1 cellular context compared by ENCODE assay signal in genomic region chr11:102807921-102808320, GRCh38.
TF ChIP-seq lines count a peak whose summit lies in the region.

No MANE protein-coding gene starts in this region.

TF ChIP-seq in GM12878, 131 proteins besides CTCF, POLR2A, EP300 and RAD21 (continued from another document):
- TF ChIP-seq BRCA1 (IDR thresholded peaks at IDR 0.05; ENCODE audit: low read depth, low read length): no peak
- TF ChIP-seq CEBPZ (IDR thresholded peaks at IDR 0.05; ENCODE audit: low read depth, low read length): no peak
- TF ChIP-seq, protein P1, sequence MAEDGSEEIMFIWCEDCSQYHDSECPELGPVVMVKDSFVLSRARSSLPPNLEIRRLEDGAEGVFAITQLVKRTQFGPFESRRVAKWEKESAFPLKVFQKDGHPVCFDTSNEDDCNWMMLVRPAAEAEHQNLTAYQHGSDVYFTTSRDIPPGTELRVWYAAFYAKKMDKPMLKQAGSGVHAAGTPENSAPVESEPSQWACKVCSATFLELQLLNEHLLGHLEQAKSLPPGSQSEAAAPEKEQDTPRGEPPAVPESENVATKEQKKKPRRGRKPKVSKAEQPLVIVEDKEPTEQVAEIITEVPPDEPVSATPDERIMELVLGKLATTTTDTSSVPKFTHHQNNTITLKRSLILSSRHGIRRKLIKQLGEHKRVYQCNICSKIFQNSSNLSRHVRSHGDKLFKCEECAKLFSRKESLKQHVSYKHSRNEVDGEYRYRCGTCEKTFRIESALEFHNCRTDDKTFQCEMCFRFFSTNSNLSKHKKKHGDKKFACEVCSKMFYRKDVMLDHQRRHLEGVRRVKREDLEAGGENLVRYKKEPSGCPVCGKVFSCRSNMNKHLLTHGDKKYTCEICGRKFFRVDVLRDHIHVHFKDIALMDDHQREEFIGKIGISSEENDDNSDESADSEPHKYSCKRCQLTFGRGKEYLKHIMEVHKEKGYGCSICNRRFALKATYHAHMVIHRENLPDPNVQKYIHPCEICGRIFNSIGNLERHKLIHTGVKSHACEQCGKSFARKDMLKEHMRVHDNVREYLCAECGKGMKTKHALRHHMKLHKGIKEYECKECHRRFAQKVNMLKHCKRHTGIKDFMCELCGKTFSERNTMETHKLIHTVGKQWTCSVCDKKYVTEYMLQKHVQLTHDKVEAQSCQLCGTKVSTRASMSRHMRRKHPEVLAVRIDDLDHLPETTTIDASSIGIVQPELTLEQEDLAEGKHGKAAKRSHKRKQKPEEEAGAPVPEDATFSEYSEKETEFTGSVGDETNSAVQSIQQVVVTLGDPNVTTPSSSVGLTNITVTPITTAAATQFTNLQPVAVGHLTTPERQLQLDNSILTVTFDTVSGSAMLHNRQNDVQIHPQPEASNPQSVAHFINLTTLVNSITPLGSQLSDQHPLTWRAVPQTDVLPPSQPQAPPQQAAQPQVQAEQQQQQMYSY (CRISPR knock-in tag; IDR thresholded peaks at IDR 0.05): no peak
- TF ChIP-seq, protein P2, sequence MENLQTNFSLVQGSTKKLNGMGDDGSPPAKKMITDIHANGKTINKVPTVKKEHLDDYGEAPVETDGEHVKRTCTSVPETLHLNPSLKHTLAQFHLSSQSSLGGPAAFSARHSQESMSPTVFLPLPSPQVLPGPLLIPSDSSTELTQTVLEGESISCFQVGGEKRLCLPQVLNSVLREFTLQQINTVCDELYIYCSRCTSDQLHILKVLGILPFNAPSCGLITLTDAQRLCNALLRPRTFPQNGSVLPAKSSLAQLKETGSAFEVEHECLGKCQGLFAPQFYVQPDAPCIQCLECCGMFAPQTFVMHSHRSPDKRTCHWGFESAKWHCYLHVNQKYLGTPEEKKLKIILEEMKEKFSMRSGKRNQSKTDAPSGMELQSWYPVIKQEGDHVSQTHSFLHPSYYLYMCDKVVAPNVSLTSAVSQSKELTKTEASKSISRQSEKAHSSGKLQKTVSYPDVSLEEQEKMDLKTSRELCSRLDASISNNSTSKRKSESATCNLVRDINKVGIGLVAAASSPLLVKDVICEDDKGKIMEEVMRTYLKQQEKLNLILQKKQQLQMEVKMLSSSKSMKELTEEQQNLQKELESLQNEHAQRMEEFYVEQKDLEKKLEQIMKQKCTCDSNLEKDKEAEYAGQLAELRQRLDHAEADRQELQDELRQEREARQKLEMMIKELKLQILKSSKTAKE (IDR thresholded peaks at IDR 0.05; ENCODE audit: low read depth, poor library complexity, severe bottlenecking): no peak
- TF ChIP-seq ZSCAN29 (IDR thresholded peaks at IDR 0.05): no peak
- TF ChIP-seq PKNOX1 (IDR thresholded peaks at IDR 0.05): no peak
- no peak for TF ChIP-seq RBBP5 (conservative IDR thresholded peaks at IDR 0.05)
- TF ChIP-seq ZBTB40 (IDR thresholded peaks at IDR 0.05; ENCODE audit: borderline replicate concordance): no peak
- no peak for TF ChIP-seq HCFC1 (IDR thresholded peaks at IDR 0.05; ENCODE audit: low read length)
- TF ChIP-seq KDM1A (IDR thresholded peaks at IDR 0.05; ENCODE audit: borderline replicate concordance): no peak
- TF ChIP-seq, protein P3, sequence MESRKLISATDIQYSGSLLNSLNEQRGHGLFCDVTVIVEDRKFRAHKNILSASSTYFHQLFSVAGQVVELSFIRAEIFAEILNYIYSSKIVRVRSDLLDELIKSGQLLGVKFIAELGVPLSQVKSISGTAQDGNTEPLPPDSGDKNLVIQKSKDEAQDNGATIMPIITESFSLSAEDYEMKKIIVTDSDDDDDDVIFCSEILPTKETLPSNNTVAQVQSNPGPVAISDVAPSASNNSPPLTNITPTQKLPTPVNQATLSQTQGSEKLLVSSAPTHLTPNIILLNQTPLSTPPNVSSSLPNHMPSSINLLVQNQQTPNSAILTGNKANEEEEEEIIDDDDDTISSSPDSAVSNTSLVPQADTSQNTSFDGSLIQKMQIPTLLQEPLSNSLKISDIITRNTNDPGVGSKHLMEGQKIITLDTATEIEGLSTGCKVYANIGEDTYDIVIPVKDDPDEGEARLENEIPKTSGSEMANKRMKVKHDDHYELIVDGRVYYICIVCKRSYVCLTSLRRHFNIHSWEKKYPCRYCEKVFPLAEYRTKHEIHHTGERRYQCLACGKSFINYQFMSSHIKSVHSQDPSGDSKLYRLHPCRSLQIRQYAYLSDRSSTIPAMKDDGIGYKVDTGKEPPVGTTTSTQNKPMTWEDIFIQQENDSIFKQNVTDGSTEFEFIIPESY (IDR thresholded peaks at IDR 0.05): no peak
- no peak for TF ChIP-seq SREBF2 (IDR thresholded peaks at IDR 0.05; ENCODE audit: low read length)
